1 cellular context compared by ENCODE assay signal in the genomic region with DNA sequence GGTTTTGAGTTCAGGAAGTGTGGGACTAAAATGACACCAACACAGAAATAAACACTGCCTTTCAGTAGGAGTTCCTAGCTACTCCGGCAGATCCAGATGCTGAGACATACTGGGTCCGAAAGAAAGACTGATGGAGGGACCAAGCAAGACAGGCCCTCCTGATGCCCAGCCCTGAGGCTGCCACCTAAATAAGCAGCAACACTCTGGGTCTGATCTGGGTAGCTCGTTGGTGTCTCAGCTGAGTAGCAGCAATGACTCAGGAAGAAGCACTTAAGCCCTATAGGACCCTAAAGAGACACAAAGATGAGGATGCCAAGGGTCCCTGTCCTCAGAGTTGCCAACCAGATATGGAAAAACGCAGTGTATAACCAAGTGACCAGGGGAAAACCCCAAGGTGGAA.
TF ChIP-seq lines count a peak whose summit lies in the region.

No MANE protein-coding gene starts in this region.

TF ChIP-seq in GM12878, 131 proteins besides CTCF, POLR2A, EP300 and RAD21:
- TF ChIP-seq, protein P1, sequence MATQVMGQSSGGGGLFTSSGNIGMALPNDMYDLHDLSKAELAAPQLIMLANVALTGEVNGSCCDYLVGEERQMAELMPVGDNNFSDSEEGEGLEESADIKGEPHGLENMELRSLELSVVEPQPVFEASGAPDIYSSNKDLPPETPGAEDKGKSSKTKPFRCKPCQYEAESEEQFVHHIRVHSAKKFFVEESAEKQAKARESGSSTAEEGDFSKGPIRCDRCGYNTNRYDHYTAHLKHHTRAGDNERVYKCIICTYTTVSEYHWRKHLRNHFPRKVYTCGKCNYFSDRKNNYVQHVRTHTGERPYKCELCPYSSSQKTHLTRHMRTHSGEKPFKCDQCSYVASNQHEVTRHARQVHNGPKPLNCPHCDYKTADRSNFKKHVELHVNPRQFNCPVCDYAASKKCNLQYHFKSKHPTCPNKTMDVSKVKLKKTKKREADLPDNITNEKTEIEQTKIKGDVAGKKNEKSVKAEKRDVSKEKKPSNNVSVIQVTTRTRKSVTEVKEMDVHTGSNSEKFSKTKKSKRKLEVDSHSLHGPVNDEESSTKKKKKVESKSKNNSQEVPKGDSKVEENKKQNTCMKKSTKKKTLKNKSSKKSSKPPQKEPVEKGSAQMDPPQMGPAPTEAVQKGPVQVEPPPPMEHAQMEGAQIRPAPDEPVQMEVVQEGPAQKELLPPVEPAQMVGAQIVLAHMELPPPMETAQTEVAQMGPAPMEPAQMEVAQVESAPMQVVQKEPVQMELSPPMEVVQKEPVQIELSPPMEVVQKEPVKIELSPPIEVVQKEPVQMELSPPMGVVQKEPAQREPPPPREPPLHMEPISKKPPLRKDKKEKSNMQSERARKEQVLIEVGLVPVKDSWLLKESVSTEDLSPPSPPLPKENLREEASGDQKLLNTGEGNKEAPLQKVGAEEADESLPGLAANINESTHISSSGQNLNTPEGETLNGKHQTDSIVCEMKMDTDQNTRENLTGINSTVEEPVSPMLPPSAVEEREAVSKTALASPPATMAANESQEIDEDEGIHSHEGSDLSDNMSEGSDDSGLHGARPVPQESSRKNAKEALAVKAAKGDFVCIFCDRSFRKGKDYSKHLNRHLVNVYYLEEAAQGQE (IDR thresholded peaks at IDR 0.05; ENCODE audit: low read depth, low read length), result no peak
- peak; percentile 17; the same call in 1 of the 2 replicates for TF ChIP-seq POLR2AphosphoS5 (IDR thresholded peaks at IDR 0.05; ENCODE audit: low read length)
